Comparison of ENCODE assay signal across 27 cellular contexts in the genomic region with DNA sequence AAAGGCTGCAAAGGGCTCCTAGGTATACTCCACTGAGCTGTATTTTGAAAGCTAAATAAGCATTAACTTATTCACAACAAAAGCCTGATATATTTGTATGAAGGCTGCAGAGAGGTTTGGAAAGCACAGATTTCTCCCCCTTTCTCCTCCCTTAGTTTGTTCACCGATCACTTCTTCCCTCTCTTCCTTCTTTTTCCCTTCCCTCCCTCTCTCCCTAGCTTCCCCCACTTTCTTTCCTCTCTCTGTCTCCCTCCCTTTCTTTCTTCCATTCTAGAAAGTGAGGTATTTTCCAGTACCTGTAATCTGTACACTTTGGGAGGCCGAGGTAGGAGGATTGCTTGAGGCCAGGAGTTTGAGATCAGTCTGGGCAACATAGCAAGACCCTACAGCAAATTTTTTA.
"Had no signal": no experiment of that assay in that cellular context is flagged by ENCODE, and none has a peak within 500 bp of the region (broad histone marks: within the 10 kb centered on the region; RNA-seq: fewer than 3 reads in every experiment).

No MANE protein-coding gene starts in this region.

- H3K36me3 Mint-ChIP-seq: stimulated activated effector memory CD8-positive, alpha-beta T cell treated with anti-CD3 and anti-CD28 coated beads, Interleukin-12 subunit alpha, Interleukin-12 subunit beta, amount 100 ng/mL, for 72 hours; stimulated activated memory B cell treated with anti-CD40 and anti-IgM and Interleukin-4, amounts not matched to agents 10 μg/mL and 1 μg/mL and 100 μg/mL, for 72 hours; type B pancreatic cell had no signal

- H3K27me3 Mint-ChIP-seq: stimulated activated memory B cell treated with anti-CD40 and anti-IgM and Interleukin-4, amounts not matched to agents 10 μg/mL and 1 μg/mL and 100 μg/mL, for 72 hours; stimulated activated naive B cell treated with anti-CD40 and anti-IgM and Interleukin-4, amounts not matched to agents 10 μg/mL and 1 μg/mL and 100 μg/mL, for 72 hours had no signal

- H3K9me3 ChIP-seq: stomach, suprapubic skin, testis, thoracic aorta, tibial artery, tibial nerve, transverse colon, upper lobe of left lung, upper lobe of right lung, vagina had no signal

- H3K27me3 ChIP-seq: stomach, suprapubic skin, testis, tibial artery, tibial nerve, transverse colon, upper lobe of left lung, upper lobe of right lung, vagina had no signal

- H3K36me3 ChIP-seq: stomach, suprapubic skin, thoracic aorta, tibial artery, tibial nerve, transverse colon, upper lobe of left lung, upper lobe of right lung, vagina had no signal

- H3K27ac Mint-ChIP-seq: stimulated activated effector memory CD8-positive, alpha-beta T cell treated with anti-CD3 and anti-CD28 coated beads, Interleukin-12 subunit alpha, Interleukin-12 subunit beta, amount 100 ng/mL, for 72 hours; stimulated activated naive B cell treated with anti-CD40 and anti-IgM and Interleukin-4, amounts not matched to agents 10 μg/mL and 1 μg/mL and 100 μg/mL, for 72 hours; stimulated activated naive CD8-positive, alpha-beta T cell treated with anti-CD3 and anti-CD28 coated beads, Interleukin-15, amount 100 ng/mL, for 72 hours; stimulated activated naive CD8-positive, alpha-beta T cell treated with anti-CD3 and anti-CD28 coated beads, Interleukin-15, Interleukin-2, amounts not matched to agents 100 ng/mL and 50 ng/mL, for 24 hours; type B pancreatic cell had no signal

- H3K27ac ChIP-seq: stomach, suprapubic skin, testis, thoracic aorta, tibial artery, tibial nerve, upper lobe of right lung, vagina had no signal

- H3K4me3 ChIP-seq: stomach, suprapubic skin, testis, thoracic aorta, tibial artery, tibial nerve, transverse colon, upper lobe of left lung, upper lobe of right lung, vagina had no signal

- H3K4me1 ChIP-seq: suprapubic skin, vagina had no signal

- ATAC-seq: stimulated activated effector memory CD8-positive, alpha-beta T cell treated with anti-CD3 and anti-CD28 coated beads, Interleukin-12 subunit alpha, Interleukin-12 subunit beta, amount 100 ng/mL, for 72 hours; stimulated activated memory B cell treated with anti-CD40 and anti-IgM and Interleukin-4, amounts not matched to agents 10 μg/mL and 1 μg/mL and 100 μg/mL, for 72 hours; stimulated activated naive B cell treated with anti-CD40 and anti-IgM and Interleukin-4, amounts not matched to agents 10 μg/mL and 1 μg/mL and 100 μg/mL, for 72 hours; stimulated activated naive CD8-positive, alpha-beta T cell treated with anti-CD3 and anti-CD28 coated beads, Interleukin-15, amount 100 ng/mL, for 72 hours; stimulated activated naive CD8-positive, alpha-beta T cell treated with anti-CD3 and anti-CD28 coated beads, Interleukin-15, Interleukin-2, amounts not matched to agents 100 U/mL and 50 U/mL, for 24 hours; upper lobe of right lung had no signal

- H3K9me3 Mint-ChIP-seq: stimulated activated effector memory CD8-positive, alpha-beta T cell treated with anti-CD3 and anti-CD28 coated beads, Interleukin-12 subunit alpha, Interleukin-12 subunit beta, amount 100 ng/mL, for 72 hours; stimulated activated memory B cell treated with anti-CD40 and anti-IgM and Interleukin-4, amounts not matched to agents 10 μg/mL and 1 μg/mL and 100 μg/mL, for 72 hours; stimulated activated naive CD8-positive, alpha-beta T cell treated with anti-CD3 and anti-CD28 coated beads, Interleukin-15, amount 100 ng/mL, for 72 hours; stimulated activated naive CD8-positive, alpha-beta T cell treated with anti-CD3 and anti-CD28 coated beads, Interleukin-15, Interleukin-2, amounts not matched to agents 100 ng/mL and 50 ng/mL, for 24 hours; type B pancreatic cell had no signal

- DNase-seq: stimulated activated CD4-positive, alpha-beta T cell treated with anti-CD3 and anti-CD28 coated beads, Interleukin-2, amount 100 ng/mL, for 24 hours; stimulated activated CD4-positive, alpha-beta T cell treated with anti-CD3 and anti-CD28 coated beads, Interleukin-2, amount 100 ng/mL, for 48 hours; stimulated activated CD4-positive, alpha-beta T cell treated with anti-CD3 and anti-CD28 coated beads, Interleukin-4, amount 100 ng/mL, for 1 hour; stimulated activated CD4-positive, alpha-beta T cell treated with anti-CD3 and anti-CD28 coated beads, Interleukin-4, amount 100 ng/mL, for 24 hours; stimulated activated CD4-positive, alpha-beta T cell treated with anti-CD3 and anti-CD28 coated beads, Interleukin-4, amount 100 ng/mL, for 4 hours; stimulated activated CD8-positive, alpha-beta memory T cell treated with anti-CD3 and anti-CD28 coated beads, Interleukin-4, amount 100 ng/mL, for 48 hours; stimulated activated naive B cell treated with anti-CD40 and anti-IgM and Interleukin-4, amounts not matched to agents 10 μg/mL and 1 μg/mL and 100 μg/mL, for 72 hours; stimulated activated naive CD4-positive, alpha-beta T cell; stimulated activated naive CD4-positive, alpha-beta T cell treated with Interleukin-2 at 50 U/mL for 16 hours; stimulated activated naive CD8-positive, alpha-beta T cell treated with anti-CD3 and anti-CD28 coated beads, Interleukin-15, amount 100 ng/mL, for 72 hours; stimulated activated naive CD8-positive, alpha-beta T cell treated with anti-CD3 and anti-CD28 coated beads, Interleukin-15, Interleukin-2, amounts not matched to agents 100 U/mL and 50 U/mL, for 24 hours; stomach; substantia nigra; testis; tibial artery; transverse colon; trophoblast cell; upper lobe of left lung; upper lobe of right lung had no signal

- H3K4me3 Mint-ChIP-seq: stimulated activated effector memory CD8-positive, alpha-beta T cell treated with anti-CD3 and anti-CD28 coated beads, Interleukin-12 subunit alpha, Interleukin-12 subunit beta, amount 100 ng/mL, for 72 hours; stimulated activated memory B cell treated with anti-CD40 and anti-IgM and Interleukin-4, amounts not matched to agents 10 μg/mL and 1 μg/mL and 100 μg/mL, for 72 hours; stimulated activated naive B cell treated with anti-CD40 and anti-IgM and Interleukin-4, amounts not matched to agents 10 μg/mL and 1 μg/mL and 100 μg/mL, for 72 hours; stimulated activated naive CD8-positive, alpha-beta T cell treated with anti-CD3 and anti-CD28 coated beads, Interleukin-15, amount 100 ng/mL, for 72 hours; stimulated activated naive CD8-positive, alpha-beta T cell treated with anti-CD3 and anti-CD28 coated beads, Interleukin-15, Interleukin-2, amounts not matched to agents 100 ng/mL and 50 ng/mL, for 24 hours; type B pancreatic cell had no signal
